10 cellular contexts compared by ENCODE assay signal in genomic region chr1:11929849-11930248, GRCh38.
A peak's percentile ranks its signal among the peaks of the same experiment; 100 is the strongest.
DNase-seq lines count a peak whose midpoint lies in the region; ATAC-seq and TF ChIP-seq lines count a peak whose summit lies in the region.
"Had no signal": no experiment of that assay in that cellular context is flagged by ENCODE, and none has a peak within 500 bp of the region (broad histone marks: within the 10 kb centered on the region; RNA-seq: fewer than 3 reads in every experiment).

No MANE protein-coding gene starts in this region.

- no peaks in the 10 kb centered on the region for H3K9me3 Mint-ChIP-seq in stimulated activated memory B cell treated with anti-CD40 and anti-IgM and Interleukin-4, amounts not matched to agents 10 μg/mL and 1 μg/mL and 100 μg/mL, for 72 hours
- H3K9me3 Mint-ChIP-seq: naive B cell had no signal

- no peak overlapping the region for H3K27ac Mint-ChIP-seq in stimulated activated memory B cell treated with anti-CD40 and anti-IgM and Interleukin-4, amounts not matched to agents 10 μg/mL and 1 μg/mL and 100 μg/mL, for 72 hours

- H3K4me3 ChIP-seq in skin epidermis = no peak overlapping the region

- H3K4me1 Mint-ChIP-seq in stimulated activated memory B cell treated with anti-CD40 and anti-IgM and Interleukin-4, amounts not matched to agents 10 μg/mL and 1 μg/mL and 100 μg/mL, for 72 hours = peaks cover 12% of the 10 kb centered on the region

- DNase-seq in activated CD4-positive, alpha-beta T cell treated with anti-CD3 and anti-CD28 coated beads for 48 hours = peak; percentile 35
- no peak for DNase-seq in activated CD4-positive, alpha-beta T cell treated with anti-CD3 and anti-CD28 coated beads, Interleukin-2, amount 50 U/mL, for 1 hour
- DNase-seq in foreskin melanocyte = peak; percentile 38
- no peak for DNase-seq in activated CD4-positive, CD25-positive, alpha-beta regulatory T cell (lab: John Stamatoyannopoulos, UW)
- DNase-seq: naive B cell had no signal

- H3K27me3 Mint-ChIP-seq in stimulated activated memory B cell treated with anti-CD40 and anti-IgM and Interleukin-4, amounts not matched to agents 10 μg/mL and 1 μg/mL and 100 μg/mL, for 72 hours = no peaks in the 10 kb centered on the region
- H3K27me3 Mint-ChIP-seq: naive B cell had no signal

- peak; percentile 35; the same call in 1 of the 2 replicates for TF ChIP-seq POLR2A in Raji (IDR thresholded peaks at IDR 0.05; ENCODE audit: insufficient read depth, low read depth, low read length)

- peak overlapping the region in 15 of 21 experiments; percentile 5 to 76 (median 52) for H3K27ac ChIP-seq in skin epidermis
- H3K27ac ChIP-seq: C4-2B had no signal

- no peak for ATAC-seq in HG02763 (IDR thresholded peaks at IDR 0.05; ENCODE audit: unreplicated experiment)
- no peak for ATAC-seq in stimulated activated memory B cell treated with anti-CD40 and anti-IgM and Interleukin-4, amounts not matched to agents 10 μg/mL and 1 μg/mL and 100 μg/mL, for 72 hours

- H3K4me3 Mint-ChIP-seq in stimulated activated memory B cell treated with anti-CD40 and anti-IgM and Interleukin-4, amounts not matched to agents 10 μg/mL and 1 μg/mL and 100 μg/mL, for 72 hours = no peak overlapping the region

- peaks cover 4% of the 10 kb centered on the region for H3K36me3 Mint-ChIP-seq in stimulated activated memory B cell treated with anti-CD40 and anti-IgM and Interleukin-4, amounts not matched to agents 10 μg/mL and 1 μg/mL and 100 μg/mL, for 72 hours

Comparison
In these comparisons a context has a peak if more than half of its experiments do, and no peak if none do; other contexts are left out.
1. DNase-seq: peak in activated CD4-positive, alpha-beta T cell treated with anti-CD3 and anti-CD28 coated beads for 48 hours (single experiment) and foreskin melanocyte (single experiment); none in activated CD4-positive, alpha-beta T cell treated with anti-CD3 and anti-CD28 coated beads, Interleukin-2, amount 50 U/mL, for 1 hour (single experiment) and activated CD4-positive, CD25-positive, alpha-beta regulatory T cell (0 of 4).